In genomic region chr4:93080316-93080715, GRCh38 we compare ENCODE assay signal across 8 cellular contexts.
"Had no signal": no experiment of that assay in that cellular context is flagged by ENCODE, and none has a peak within 500 bp of the region (broad histone marks: within the 10 kb centered on the region; RNA-seq: fewer than 3 reads in every experiment).

No MANE protein-coding gene starts in this region.

- FAIRE-seq: HepG2 had no signal

- H3K4me3 ChIP-seq: GM23248, HAP-1 had no signal

- ATAC-seq: HCT116, HepG2 had no signal

- DNase-seq: GM23248, GOT3, H7, HFFc6 had no signal

- H3K36me3 ChIP-seq: HAP-1 had no signal

- H3K27ac ChIP-seq: GM23248, HL-60 had no signal
